8 cellular contexts compared by ENCODE assay signal in genomic region chr19:7926021-7926726, GRCh38. TPM values are rescaled to one million over a fixed set of nuclear protein-coding genes. Genes with fewer than 3 reads are reported as not detected.
DNase-seq lines count a peak whose midpoint lies in the region; ATAC-seq and TF ChIP-seq lines count a peak whose summit lies in the region.

Gene CTXN1, minus strand, starts transcription at chr19:7926135. Its CDS starts 597 bp downstream, at chr19:7925538.

- H2AFZ ChIP-seq in Karpas-422 (ENCODE audit: low read length): no peak within 1 kb of the TSS

- no peaks in the 10 kb centered on the region for H3K9me3 ChIP-seq in DOHH2 (ENCODE audit: control insufficient read depth, insufficient read depth, low read length)
- no peaks in the 10 kb centered on the region for H3K9me3 ChIP-seq in Karpas-422 (ENCODE audit: low read length)

- no peak for TF ChIP-seq CTCF in DOHH2 (IDR thresholded peaks at IDR 0.05; ENCODE audit: low read depth, low read length, poor library complexity, severe bottlenecking)
- no peak for TF ChIP-seq CTCF in VCaP (conservative IDR thresholded peaks at IDR 0.05)
- no peak for TF ChIP-seq CTCF in MCF 10A (IDR thresholded peaks at IDR 0.05; ENCODE audit: unreplicated experiment)

- H3K9me3 Mint-ChIP-seq in MCF 10A (ENCODE audit: unreplicated experiment): no peaks in the 10 kb centered on the region
- no peaks in the 10 kb centered on the region for H3K9me3 Mint-ChIP-seq in immature natural killer cell

- H3K4me3 Mint-ChIP-seq in MCF 10A (ENCODE audit: unreplicated experiment) (peak within 1 kb of the TSS; percentile 71), immature natural killer cell (peak within 1 kb of the TSS; percentile 78 to 86 (median 84))

- H3K9me2 ChIP-seq in DOHH2 (replicated peaks; ENCODE audit: control insufficient read depth, low read length) (no peaks in the 10 kb centered on the region), Karpas-422 (replicated peaks; ENCODE audit: insufficient read depth, low read length) (no peaks in the 10 kb centered on the region)

- H4K20me1 ChIP-seq in DOHH2 (ENCODE audit: control insufficient read depth, insufficient read depth, low read depth, low read length) (peaks cover 8% of the 10 kb centered on the region; the same call in 1 of the 2 replicates), Karpas-422 (ENCODE audit: insufficient read depth, low read depth, low read length) (peaks cover 40% of the 10 kb centered on the region)

- intact Hi-C loops in MCF 10A (cut with micrococcal nuclease): no loop called here

- H3K27me3 Mint-ChIP-seq in MCF 10A (ENCODE audit: insufficient read depth, unreplicated experiment) (no peaks in the 10 kb centered on the region), immature natural killer cell (ENCODE audit: low read depth in 3 of 3) (peaks cover 5 to 14% (median 6%) of the 10 kb centered on the region in 3 donors)

- peaks cover 64% of the 10 kb centered on the region for H3K36me3 Mint-ChIP-seq in MCF 10A (ENCODE audit: insufficient read depth, unreplicated experiment)
- H3K36me3 Mint-ChIP-seq in immature natural killer cell: peaks cover 0 to 5% (median 0%) of the 10 kb centered on the region in 3 donors

- H3K27me3 ChIP-seq in DOHH2 (ENCODE audit: control insufficient read depth, low read length): no peaks in the 10 kb centered on the region
- no peaks in the 10 kb centered on the region for H3K27me3 ChIP-seq in Karpas-422 (ENCODE audit: low read length)

- H3K36me3 ChIP-seq in DOHH2 (ENCODE audit: control insufficient read depth, low read length): peaks cover 24% of the 10 kb centered on the region
- H3K36me3 ChIP-seq in Karpas-422 (ENCODE audit: insufficient read depth, low read length): 0 out of 2 replicates have a peak, but pooled peaks cover 4% of the 10 kb centered on the region

- H3F3A ChIP-seq in DOHH2 (ENCODE audit: control insufficient read depth, insufficient read depth): peaks cover 12% of the 10 kb centered on the region; the same call in 1 of the 2 replicates

- CTCF ChIA-PET in MCF 10A (lab: Yijun Ruan, JAX): interaction anchor here (0.5 to 1.7 kb wide), 4 partner anchors 28 to 76 kb away, joined by 3 to 4 read pairs (median 3); no protein-coding TSS in a partner anchor

- H3K4me3 ChIP-seq in DOHH2 (ENCODE audit: low read length) (peak within 1 kb of the TSS; percentile 55), Karpas-422 (ENCODE audit: low read length) (no peak within 1 kb of the TSS)

- DNase-seq in Karpas-422 (peak; percentile 87), MCF 10A (ENCODE audit: unreplicated experiment) (peak; percentile 56), immature natural killer cell (peak; percentile 65 to 72 (median 71)), amniotic stem cell (lab: John Stamatoyannopoulos, UW) (no peak)
- DNase-seq in stimulated activated CD4-positive, alpha-beta T cell treated with anti-CD3 and anti-CD28 coated beads, Interleukin-12 subunit alpha, Interleukin-12 subunit beta, amount 100 ng/mL, for 4 hours: peak; percentile 82

- peaks cover 16% of the 10 kb centered on the region for H3K4me1 ChIP-seq in DOHH2 (ENCODE audit: control insufficient read depth, low read length)
- H3K4me1 ChIP-seq in Karpas-422 (ENCODE audit: low read length): peaks cover 31% of the 10 kb centered on the region

- H3K9ac ChIP-seq in Karpas-422 (ENCODE audit: low read length): no peak within 1 kb of the TSS

- peaks cover 19% of the 10 kb centered on the region for H3K4me1 Mint-ChIP-seq in MCF 10A (ENCODE audit: insufficient read depth, unreplicated experiment)
- peaks cover 8 to 22% of the 10 kb centered on the region in 2 donors for H3K4me1 Mint-ChIP-seq in immature natural killer cell

- H3K27ac Mint-ChIP-seq in MCF 10A (ENCODE audit: low read depth, unreplicated experiment) (no peak within 1 kb of the TSS), immature natural killer cell (peak within 1 kb of the TSS in 3 of 6 donors; percentile 78 to 90 (median 87))

- no peaks in the 10 kb centered on the region for H3K79me2 ChIP-seq in DOHH2 (ENCODE audit: control insufficient read depth, low read length)
- no peaks in the 10 kb centered on the region for H3K79me2 ChIP-seq in Karpas-422 (ENCODE audit: low read length)

- peak within 1 kb of the TSS; percentile 61 for H3K4me2 ChIP-seq in DOHH2 (ENCODE audit: low read length)
- peak within 1 kb of the TSS; percentile 38 for H3K4me2 ChIP-seq in Karpas-422 (ENCODE audit: low read depth, low read length, poor library complexity, severe bottlenecking)

- no TSS peak for BruUV-seq in MCF 10A (replicated peaks; lab: Mats Ljungman, UMichigan)

- POLR2A ChIA-PET in MCF 10A (lab: Yijun Ruan, JAX): interaction anchor here (0.6 to 5.2 kb wide), 2 partner anchors 17 kb away, joined by 3 to 56 read pairs; partner anchors contain the start of gene TIMM44

- ATAC-seq in GM21786 (IDR thresholded peaks at IDR 0.05; ENCODE audit: unreplicated experiment): no peak

- H3K27ac ChIP-seq in DOHH2 (ENCODE audit: low read depth, low read length) (no peak within 1 kb of the TSS), Karpas-422 (ENCODE audit: low read length) (no peak within 1 kb of the TSS), VCaP (peak within 1 kb of the TSS; percentile 35; the same call in 1 of the 2 replicates)

RNA-seq across cellular contexts. Expression of gene CTXN1, which starts in this region (rescaled TPM):
- total RNA-seq in Karpas-422 (2014; rRNA removed; shearing (Covaris generic); ENCODE audit: low replicate concordance): 0.18 TPM in 1 of 2 replicates, not detected in the other
- total RNA-seq in MCF 10A (2022): 4.0 and 5.2 TPM in 2 replicates
- polyA plus RNA-seq in immature natural killer cell: not detected

Comparison
In these comparisons a context has a peak if more than half of its experiments do, and no peak if none do; other contexts are left out.
1. Peak in DNase-seq and H3K4me2 ChIP-seq in Karpas-422; RNA of the gene not detected or under 1 TPM.
2. Peak in DNase-seq in immature natural killer cell; RNA of the gene not detected or under 1 TPM.